ENCODE assay signal across 1 cellular context in the genomic region with DNA sequence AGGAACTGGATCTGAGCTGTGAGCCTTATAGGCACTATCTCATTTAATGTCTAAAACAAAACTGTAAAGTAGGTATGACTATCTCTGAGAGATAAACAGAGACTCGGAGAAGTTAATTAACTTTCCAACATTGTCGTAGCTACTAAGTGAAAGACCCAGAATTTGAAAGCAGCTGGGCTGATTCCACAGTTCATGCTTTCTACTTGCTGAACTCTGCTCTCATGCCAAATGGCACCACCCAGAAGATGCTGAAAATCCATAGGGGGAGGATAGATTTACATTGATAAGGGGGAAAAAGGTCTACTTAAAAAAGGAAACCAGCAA.
TF ChIP-seq lines count a peak whose summit lies in the region.

No MANE protein-coding gene starts in this region.

TF ChIP-seq in GM12878, 131 proteins besides CTCF, POLR2A, EP300 and RAD21:
- TF ChIP-seq PKNOX1 (IDR thresholded peaks at IDR 0.05) (no peak), PML (IDR thresholded peaks at IDR 0.05; ENCODE audit: low read length) (no peak), SP1 (IDR thresholded peaks at IDR 0.05; ENCODE audit: low read depth, low read length) (no peak), E4F1 (IDR thresholded peaks at IDR 0.05; ENCODE audit: borderline replicate concordance, partially characterized antibody) (no peak)
- TF ChIP-seq, protein P1, sequence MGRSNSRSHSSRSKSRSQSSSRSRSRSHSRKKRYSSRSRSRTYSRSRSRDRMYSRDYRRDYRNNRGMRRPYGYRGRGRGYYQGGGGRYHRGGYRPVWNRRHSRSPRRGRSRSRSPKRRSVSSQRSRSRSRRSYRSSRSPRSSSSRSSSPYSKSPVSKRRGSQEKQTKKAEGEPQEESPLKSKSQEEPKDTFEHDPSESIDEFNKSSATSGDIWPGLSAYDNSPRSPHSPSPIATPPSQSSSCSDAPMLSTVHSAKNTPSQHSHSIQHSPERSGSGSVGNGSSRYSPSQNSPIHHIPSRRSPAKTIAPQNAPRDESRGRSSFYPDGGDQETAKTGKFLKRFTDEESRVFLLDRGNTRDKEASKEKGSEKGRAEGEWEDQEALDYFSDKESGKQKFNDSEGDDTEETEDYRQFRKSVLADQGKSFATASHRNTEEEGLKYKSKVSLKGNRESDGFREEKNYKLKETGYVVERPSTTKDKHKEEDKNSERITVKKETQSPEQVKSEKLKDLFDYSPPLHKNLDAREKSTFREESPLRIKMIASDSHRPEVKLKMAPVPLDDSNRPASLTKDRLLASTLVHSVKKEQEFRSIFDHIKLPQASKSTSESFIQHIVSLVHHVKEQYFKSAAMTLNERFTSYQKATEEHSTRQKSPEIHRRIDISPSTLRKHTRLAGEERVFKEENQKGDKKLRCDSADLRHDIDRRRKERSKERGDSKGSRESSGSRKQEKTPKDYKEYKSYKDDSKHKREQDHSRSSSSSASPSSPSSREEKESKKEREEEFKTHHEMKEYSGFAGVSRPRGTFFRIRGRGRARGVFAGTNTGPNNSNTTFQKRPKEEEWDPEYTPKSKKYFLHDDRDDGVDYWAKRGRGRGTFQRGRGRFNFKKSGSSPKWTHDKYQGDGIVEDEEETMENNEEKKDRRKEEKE (IDR thresholded peaks at IDR 0.05), result no peak
- TF ChIP-seq, protein P2, sequence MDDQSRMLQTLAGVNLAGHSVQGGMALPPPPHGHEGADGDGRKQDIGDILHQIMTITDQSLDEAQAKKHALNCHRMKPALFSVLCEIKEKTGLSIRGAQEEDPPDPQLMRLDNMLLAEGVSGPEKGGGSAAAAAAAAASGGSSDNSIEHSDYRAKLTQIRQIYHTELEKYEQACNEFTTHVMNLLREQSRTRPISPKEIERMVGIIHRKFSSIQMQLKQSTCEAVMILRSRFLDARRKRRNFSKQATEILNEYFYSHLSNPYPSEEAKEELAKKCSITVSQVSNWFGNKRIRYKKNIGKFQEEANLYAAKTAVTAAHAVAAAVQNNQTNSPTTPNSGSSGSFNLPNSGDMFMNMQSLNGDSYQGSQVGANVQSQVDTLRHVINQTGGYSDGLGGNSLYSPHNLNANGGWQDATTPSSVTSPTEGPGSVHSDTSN (IDR thresholded peaks at IDR 0.05; ENCODE audit: insufficient replicate concordance, low read depth, low read length), result no peak
